Comparison of ENCODE assay signal across 10 cellular contexts in genomic region chr12:23950011-23950774, GRCh38. TPM values are rescaled to one million over a fixed set of nuclear protein-coding genes. Genes with fewer than 3 reads are reported as not detected.
A peak's percentile ranks its signal among the peaks of the same experiment; 100 is the strongest.
DNase-seq lines count a peak whose midpoint lies in the region; ATAC-seq, FAIRE-seq and TF ChIP-seq lines count a peak whose summit lies in the region.
"Had no signal": no experiment of that assay in that cellular context is flagged by ENCODE, and none has a peak within 500 bp of the region (broad histone marks: within the 10 kb centered on the region; RNA-seq: fewer than 3 reads in every experiment).

No MANE protein-coding gene starts in this region.

- peak overlapping the region; percentile 56 for H2AFZ ChIP-seq in endothelial cell of umbilical vein (ENCODE audit: low read depth, low read length)

- H3K4me2 ChIP-seq in endothelial cell of umbilical vein (ENCODE audit: insufficient read depth, low read length): peak overlapping the region; percentile 100
- H3K4me2 ChIP-seq: BLaER1 treated with 17β-estradiol and CSF1 and Interleukin-3, amounts not matched to agents 10 nM and 100 nM had no signal

- H3K9ac ChIP-seq in endothelial cell of umbilical vein (replicated peaks; ENCODE audit: extremely low read depth, insufficient read depth, low read length): peak overlapping the region; percentile 39
- H3K9ac ChIP-seq: BLaER1 treated with 17β-estradiol and CSF1 and Interleukin-3, amounts not matched to agents 10 nM and 100 nM had no signal

- CTCF ChIA-PET in endothelial cell of umbilical vein (lab: Charles Lee): interaction anchor here (0.7 to 1.1 kb wide), 2 partner anchors 34 to 778 kb away, joined by 3 read pairs; no protein-coding TSS in a partner anchor

- POLR2A ChIA-PET in endothelial cell of umbilical vein (lab: Charles Lee): no interaction called here

- no peaks in the 10 kb centered on the region for H3K36me3 ChIP-seq in endothelial cell of umbilical vein (ENCODE audit: control insufficient read depth in 2 of 2, extremely low read depth in 1 of 2, insufficient read depth in 2 of 2, low read length in 2 of 2)
- no peaks in the 10 kb centered on the region for H3K36me3 ChIP-seq in uterus
- H3K36me3 ChIP-seq: BLaER1 treated with 17β-estradiol and CSF1 and Interleukin-3, amounts not matched to agents 10 nM and 100 nM had no signal

- DNase-seq in NCI-H82 (lab: John Stamatoyannopoulos, UW) (peak; percentile 47), NCI-H82 treated with DMSO at 0.1 percent for 48 hours (lab: John Stamatoyannopoulos, UW; ENCODE audit: unreplicated experiment) (no peak), endothelial cell of umbilical vein (ENCODE audit: low read depth, low spot score) (peak; percentile 55), lung microvascular endothelial cell (ENCODE audit: low read depth in 2 of 2) (peak; percentile 5 to 8), uterus (no peak), GM03348 (ENCODE audit: low spot score) (no peak)
- no peak for DNase-seq in activated CD8-positive, alpha-beta memory T cell treated with anti-CD3 and anti-CD28 coated beads, Interleukin-2, amount 50 U/mL, for 4 hours

- FAIRE-seq in endothelial cell of umbilical vein (lab: Jason Lieb, UNC): no peak

- dilution Hi-C loops in endothelial cell of umbilical vein (cut with MboI; ENCODE audit: extremely low pct_ligation_motif_present, low sequenced_read_pairs): no loop called here

- H3K9me1 ChIP-seq in endothelial cell of umbilical vein (replicated peaks; ENCODE audit: control insufficient read depth, extremely low read depth, insufficient read depth, low read length): no peaks in the 10 kb centered on the region

- intact Hi-C loops in endothelial cell of umbilical vein (cut with micrococcal nuclease): no loop called here
- intact Hi-C loops in uterus (cut with DNase I; ENCODE audit: low total_unique reads): no loop called here

- H3K27ac ChIP-seq in endothelial cell of umbilical vein (ENCODE audit: insufficient read depth, low read depth, low read length) (no peak overlapping the region), uterus (peak overlapping the region in 1 of 2 donors; percentile 2)
- H3K27ac ChIP-seq: BLaER1 treated with 17β-estradiol and CSF1 and Interleukin-3, amounts not matched to agents 10 nM and 100 nM; epithelial cell of prostate had no signal

- no TSS peak for BruUV-seq in endothelial cell of umbilical vein (replicated peaks; lab: Mats Ljungman, UMichigan)

- H4K20me1 ChIP-seq in endothelial cell of umbilical vein (replicated peaks; ENCODE audit: control insufficient read depth, extremely low read depth, insufficient read depth, low read length): no peaks in the 10 kb centered on the region
- H4K20me1 ChIP-seq: BLaER1 treated with 17β-estradiol and CSF1 and Interleukin-3, amounts not matched to agents 10 nM and 100 nM had no signal

- H3K27me3 ChIP-seq in endothelial cell of umbilical vein (ENCODE audit: control insufficient read depth in 2 of 2, insufficient read depth in 2 of 2, low read length in 2 of 2) (peaks cover 4 to 14% of the 10 kb centered on the region in 2 experiments), uterus (no peaks in the 10 kb centered on the region)
- H3K27me3 ChIP-seq: BLaER1 treated with 17β-estradiol and CSF1 and Interleukin-3, amounts not matched to agents 10 nM and 100 nM had no signal

- H3K9me3 ChIP-seq in endothelial cell of umbilical vein (replicated peaks; ENCODE audit: control insufficient read depth, insufficient read depth, low read length) (no peaks in the 10 kb centered on the region), uterus (no peaks in the 10 kb centered on the region)
- H3K9me3 ChIP-seq: BLaER1 treated with 17β-estradiol and CSF1 and Interleukin-3, amounts not matched to agents 10 nM and 100 nM had no signal

- TF ChIP-seq POLR2A in endothelial cell of umbilical vein (IDR thresholded peaks at IDR 0.05; ENCODE audit: low read depth, low read length) (no peak), uterus (IDR thresholded peaks at IDR 0.05) (no peak)

- TF ChIP-seq CTCF in endothelial cell of umbilical vein (IDR thresholded peaks at IDR 0.05; ENCODE audit: extremely low read depth in 1 of 2, insufficient read depth in 1 of 2, low read depth in 1 of 2, low read length in 2 of 2) (no peak), uterus (IDR thresholded peaks at IDR 0.05) (peak in 1 of 4 experiments; percentile 7)

- no peaks in the 10 kb centered on the region for H3K79me2 ChIP-seq in endothelial cell of umbilical vein (ENCODE audit: control insufficient read depth, insufficient read depth, low read length)

- H3K4me3 ChIP-seq in endothelial cell of umbilical vein (replicated peaks in 1 of 3; ENCODE audit: insufficient read depth in 1 of 3, low read depth in 1 of 3, low read length in 3 of 3): peak overlapping the region; percentile 36 to 89 (median 67)
- peak overlapping the region; percentile 32 to 39 for H3K4me3 ChIP-seq in uterus
- H3K4me3 ChIP-seq: BLaER1 treated with 17β-estradiol and CSF1 and Interleukin-3, amounts not matched to agents 10 nM and 100 nM had no signal

- H3K4me1 ChIP-seq in endothelial cell of umbilical vein (ENCODE audit: control insufficient read depth, extremely low read depth, insufficient read depth, low read length): peaks cover 6% of the 10 kb centered on the region
- H3K4me1 ChIP-seq in uterus: no peaks in the 10 kb centered on the region

- ATAC-seq in HG03175 (IDR thresholded peaks at IDR 0.05; ENCODE audit: unreplicated experiment): no peak

TF ChIP-seq in endothelial cell of umbilical vein, 7 proteins besides CTCF, POLR2A, EP300 and RAD21:
- TF ChIP-seq EZH2 (IDR thresholded peaks at IDR 0.05; ENCODE audit: borderline replicate concordance, low read depth, low read length, severe bottlenecking) (no peak), POLR2AphosphoS5 (IDR thresholded peaks at IDR 0.05; ENCODE audit: insufficient read depth, low read depth, low read length) (no peak), FOS (IDR thresholded peaks at IDR 0.05; ENCODE audit: borderline replicate concordance, insufficient read depth, low read length) (no peak), MYC (IDR thresholded peaks at IDR 0.05; ENCODE audit: low read depth, low read length) (no peak)
TF ChIP-seq in endothelial cell of umbilical vein: peak in this region for 0.

RNA-seq across cellular contexts. Expression of gene SOX5, which starts 0.7 kb away (rescaled TPM):
- 2.9 and 3.5 TPM in 2 replicates for total RNA-seq in endothelial cell of umbilical vein
- polyA plus RNA-seq in endothelial cell of umbilical vein: 0.24 and 0.63 TPM in 2 replicates
- polyA plus RNA-seq in endothelial cell of umbilical vein (2011; cell fraction: cytosol; rRNA removed): 0.27 and 0.30 TPM in 2 replicates
- 1.1 and 3.2 TPM in 2 replicates for polyA plus RNA-seq in endothelial cell of umbilical vein (2011; cell fraction: nucleus; rRNA removed)
- polyA plus RNA-seq in endothelial cell of umbilical vein (2012): not detected in 2 replicates
- 4.9 and 6.0 TPM in 2 replicates for polyA minus RNA-seq in endothelial cell of umbilical vein
- not detected for polyA minus RNA-seq in endothelial cell of umbilical vein (2011; cell fraction: cytosol; rRNA and poly(A)+ RNA removed)
- 10.5 and 13.2 TPM in 2 replicates for polyA minus RNA-seq in endothelial cell of umbilical vein (2011; cell fraction: nucleus; rRNA and poly(A)+ RNA removed)
- total RNA-seq in lung microvascular endothelial cell: under 0.01 TPM in 1 of 2 replicates, not detected in the other
- 10 to 100 TPM in 3 of 4 donors, 1 to 10 TPM in 1; 9.1 to 69.5 (median 31.2) TPM for total RNA-seq in uterus

Comparison
In these comparisons a context has a peak if more than half of its experiments do, and no peak if none do; other contexts are left out.
1. DNase-seq: peak in NCI-H82 (single experiment), endothelial cell of umbilical vein (single experiment) and lung microvascular endothelial cell (2 of 2); none in NCI-H82 treated with DMSO at 0.1 percent for 48 hours (single experiment), uterus (0 of 2), GM03348 (single experiment) and activated CD8-positive, alpha-beta memory T cell treated with anti-CD3 and anti-CD28 coated beads, Interleukin-2, amount 50 U/mL, for 4 hours (single experiment).